2 cellular contexts compared by ENCODE assay signal in the genomic region with DNA sequence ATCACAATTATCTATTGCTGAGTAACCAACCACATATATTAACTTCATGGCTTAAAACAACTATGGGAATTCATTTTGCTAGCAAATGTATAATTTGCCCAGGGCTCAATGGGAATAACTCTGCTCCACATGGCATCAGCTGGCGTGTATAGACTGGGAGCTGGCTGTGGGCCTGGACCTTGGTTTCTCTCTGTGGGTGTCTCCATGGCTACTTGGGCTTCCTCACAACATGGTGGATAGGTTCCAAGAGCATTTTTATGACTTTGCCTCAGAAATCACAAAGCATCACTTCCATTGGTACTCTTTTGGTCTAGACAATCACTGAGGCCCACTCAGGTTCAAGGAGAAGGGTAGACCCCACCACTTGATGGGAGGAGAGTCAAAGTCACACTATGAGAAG.
A peak's percentile ranks its signal among the peaks of the same experiment; 100 is the strongest.
TF ChIP-seq lines count a peak whose summit lies in the region.

No MANE protein-coding gene starts in this region.

TF ChIP-seq in IMR-90, 13 proteins besides CTCF, POLR2A, EP300 and RAD21:
- no peak for TF ChIP-seq RFX5 (IDR thresholded peaks at IDR 0.05; ENCODE audit: low read depth, low read length)
- TF ChIP-seq SMC3 (IDR thresholded peaks at IDR 0.05; ENCODE audit: low read depth, low read length), result no peak
- TF ChIP-seq, protein P1, sequence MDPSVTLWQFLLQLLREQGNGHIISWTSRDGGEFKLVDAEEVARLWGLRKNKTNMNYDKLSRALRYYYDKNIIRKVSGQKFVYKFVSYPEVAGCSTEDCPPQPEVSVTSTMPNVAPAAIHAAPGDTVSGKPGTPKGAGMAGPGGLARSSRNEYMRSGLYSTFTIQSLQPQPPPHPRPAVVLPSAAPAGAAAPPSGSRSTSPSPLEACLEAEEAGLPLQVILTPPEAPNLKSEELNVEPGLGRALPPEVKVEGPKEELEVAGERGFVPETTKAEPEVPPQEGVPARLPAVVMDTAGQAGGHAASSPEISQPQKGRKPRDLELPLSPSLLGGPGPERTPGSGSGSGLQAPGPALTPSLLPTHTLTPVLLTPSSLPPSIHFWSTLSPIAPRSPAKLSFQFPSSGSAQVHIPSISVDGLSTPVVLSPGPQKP (IDR thresholded peaks at IDR 0.05; ENCODE audit: borderline replicate concordance, low read depth, low read length), result no peak
- no peak for TF ChIP-seq MAZ (IDR thresholded peaks at IDR 0.05; ENCODE audit: borderline replicate concordance, low read depth, low read length)
- no peak for TF ChIP-seq MAFK (IDR thresholded peaks at IDR 0.05; ENCODE audit: low read depth, low read length)
- TF ChIP-seq, protein P2, sequence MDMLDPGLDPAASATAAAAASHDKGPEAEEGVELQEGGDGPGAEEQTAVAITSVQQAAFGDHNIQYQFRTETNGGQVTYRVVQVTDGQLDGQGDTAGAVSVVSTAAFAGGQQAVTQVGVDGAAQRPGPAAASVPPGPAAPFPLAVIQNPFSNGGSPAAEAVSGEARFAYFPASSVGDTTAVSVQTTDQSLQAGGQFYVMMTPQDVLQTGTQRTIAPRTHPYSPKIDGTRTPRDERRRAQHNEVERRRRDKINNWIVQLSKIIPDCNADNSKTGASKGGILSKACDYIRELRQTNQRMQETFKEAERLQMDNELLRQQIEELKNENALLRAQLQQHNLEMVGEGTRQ (IDR thresholded peaks at IDR 0.05; ENCODE audit: low read depth, low read length), result no peak
- no peak for TF ChIP-seq CEBPB (IDR thresholded peaks at IDR 0.05; ENCODE audit: low read depth, low read length)
- no peak for TF ChIP-seq RCOR1 (IDR thresholded peaks at IDR 0.05; ENCODE audit: insufficient replicate concordance, low read length)
- no peak for TF ChIP-seq FOS (IDR thresholded peaks at IDR 0.05; ENCODE audit: low read depth, low read length)
- TF ChIP-seq BHLHE40 (IDR thresholded peaks at IDR 0.05; ENCODE audit: low read depth, low read length), result no peak
- no peak for TF ChIP-seq CHD1 (IDR thresholded peaks at IDR 0.05; ENCODE audit: low read depth, low read length)
- TF ChIP-seq MXI1 (IDR thresholded peaks at IDR 0.05; ENCODE audit: borderline replicate concordance, low read depth, low read length), result no peak
- TF ChIP-seq NFE2L2 (IDR thresholded peaks at IDR 0.05; ENCODE audit: low read depth, low read length), result no peak

TF ChIP-seq in SK-N-SH, 30 proteins besides CTCF, POLR2A, EP300 and RAD21:
- TF ChIP-seq SIN3A (IDR thresholded peaks at IDR 0.05; ENCODE audit: borderline replicate concordance, low read depth, low read length) (no peak), YY1 (IDR thresholded peaks at IDR 0.05; ENCODE audit: low read depth) (0 out of 2 replicates have a peak, but pooled peaks have one; percentile 32)
